In genomic region chr7:76142861-76143260, GRCh38 we compare ENCODE assay signal across 1 cellular context.
TF ChIP-seq lines count a peak whose summit lies in the region.

No MANE protein-coding gene starts in this region.

TF ChIP-seq in K562, 482 proteins besides CTCF, POLR2A, EP300 and RAD21:
- TF ChIP-seq ZBTB40 (IDR thresholded peaks at IDR 0.05): 0 out of 2 replicates have a peak, but pooled peaks have one; percentile 20
- TF ChIP-seq ZBTB40 (CRISPR knock-in tag; IDR thresholded peaks at IDR 0.05): no peak
- TF ChIP-seq ETV1 (tag; conservative IDR thresholded peaks at IDR 0.05; ENCODE audit: low read depth): 0 out of 2 replicates have a peak, but pooled peaks have one; percentile 41
- TF ChIP-seq CBX8 (IDR thresholded peaks at IDR 0.05; ENCODE audit: borderline replicate concordance, extremely low read depth, low read depth, low read length, poor library complexity, severe bottlenecking): no peak
- no peak for TF ChIP-seq NR2C1 (IDR thresholded peaks at IDR 0.05)
- TF ChIP-seq NR2C1 (tag; IDR thresholded peaks at IDR 0.05): peak; percentile 40; the same call in 1 of the 2 replicates
- no peak for TF ChIP-seq KLF6 (CRISPR knock-in tag; IDR thresholded peaks at IDR 0.05; ENCODE audit: borderline replicate concordance)
- no peak for TF ChIP-seq ZNF23 (CRISPR knock-in tag; IDR thresholded peaks at IDR 0.05)
- TF ChIP-seq CREB3L1 (IDR thresholded peaks at IDR 0.05; ENCODE audit: borderline replicate concordance, low read depth): no peak
- peak; percentile 62; the same call in 1 of the 2 replicates for TF ChIP-seq HMBOX1 (IDR thresholded peaks at IDR 0.05)
- TF ChIP-seq GABPB1 (CRISPR knock-in tag; IDR thresholded peaks at IDR 0.05): 0 out of 2 replicates have a peak, but pooled peaks have one; percentile 27
- TF ChIP-seq GABPA (tag; conservative IDR thresholded peaks at IDR 0.05; ENCODE audit: low read depth): peak; percentile 62; the same call in 1 of the 2 replicates
- TF ChIP-seq CHD4 (IDR thresholded peaks at IDR 0.05; ENCODE audit: insufficient read depth, insufficient replicate concordance, low read depth, low read length, poor library complexity, severe bottlenecking): no peak
- peak in 1 of 2 experiments; percentile 63; a peak in 1 of 4 replicates for TF ChIP-seq RCOR1 (IDR thresholded peaks at IDR 0.05; ENCODE audit: borderline replicate concordance in 1 of 2, low read depth in 2 of 2, low read length in 2 of 2)
- peak; percentile 62 for TF ChIP-seq TFAP4 (CRISPR knock-in tag; IDR thresholded peaks at IDR 0.05; ENCODE audit: borderline replicate concordance)
- peak; percentile 31; the same call in 1 of the 2 replicates for TF ChIP-seq JUND (IDR thresholded peaks at IDR 0.05; ENCODE audit: borderline replicate concordance, low read depth, low read length)
- TF ChIP-seq JUND (tag; IDR thresholded peaks at IDR 0.05; ENCODE audit: borderline replicate concordance, low read depth, low read length): peak; percentile 48; the same call in 1 of the 3 replicates
- peak; percentile 15; the same call in 1 of the 2 replicates for TF ChIP-seq L3MBTL2 (IDR thresholded peaks at IDR 0.05)
- peak; percentile 43 for TF ChIP-seq CREM (IDR thresholded peaks at IDR 0.05; ENCODE audit: low read depth)
- TF ChIP-seq ELF1 (tag; IDR thresholded peaks at IDR 0.05): 0 out of 2 replicates have a peak, but pooled peaks have one; percentile 40
- no peak for TF ChIP-seq NR2C2 (CRISPR knock-in tag; IDR thresholded peaks at IDR 0.05)
- TF ChIP-seq NR2C2 (tag; IDR thresholded peaks at IDR 0.05): peak; percentile 31; the same call in 1 of the 2 replicates
- TF ChIP-seq ARID1B (IDR thresholded peaks at IDR 0.05): 0 out of 2 replicates have a peak, but pooled peaks have one; percentile 18
- TF ChIP-seq KHSRP (IDR thresholded peaks at IDR 0.05): no peak
- no peak for TF ChIP-seq ZFP36 (IDR thresholded peaks at IDR 0.05; ENCODE audit: low read depth, low read length, partially characterized antibody)
- TF ChIP-seq ZNF436 (CRISPR knock-in tag; IDR thresholded peaks at IDR 0.05): no peak
TF ChIP-seq in K562: peak in this region for 14.
